1 cellular context compared by ENCODE assay signal in the genomic region with DNA sequence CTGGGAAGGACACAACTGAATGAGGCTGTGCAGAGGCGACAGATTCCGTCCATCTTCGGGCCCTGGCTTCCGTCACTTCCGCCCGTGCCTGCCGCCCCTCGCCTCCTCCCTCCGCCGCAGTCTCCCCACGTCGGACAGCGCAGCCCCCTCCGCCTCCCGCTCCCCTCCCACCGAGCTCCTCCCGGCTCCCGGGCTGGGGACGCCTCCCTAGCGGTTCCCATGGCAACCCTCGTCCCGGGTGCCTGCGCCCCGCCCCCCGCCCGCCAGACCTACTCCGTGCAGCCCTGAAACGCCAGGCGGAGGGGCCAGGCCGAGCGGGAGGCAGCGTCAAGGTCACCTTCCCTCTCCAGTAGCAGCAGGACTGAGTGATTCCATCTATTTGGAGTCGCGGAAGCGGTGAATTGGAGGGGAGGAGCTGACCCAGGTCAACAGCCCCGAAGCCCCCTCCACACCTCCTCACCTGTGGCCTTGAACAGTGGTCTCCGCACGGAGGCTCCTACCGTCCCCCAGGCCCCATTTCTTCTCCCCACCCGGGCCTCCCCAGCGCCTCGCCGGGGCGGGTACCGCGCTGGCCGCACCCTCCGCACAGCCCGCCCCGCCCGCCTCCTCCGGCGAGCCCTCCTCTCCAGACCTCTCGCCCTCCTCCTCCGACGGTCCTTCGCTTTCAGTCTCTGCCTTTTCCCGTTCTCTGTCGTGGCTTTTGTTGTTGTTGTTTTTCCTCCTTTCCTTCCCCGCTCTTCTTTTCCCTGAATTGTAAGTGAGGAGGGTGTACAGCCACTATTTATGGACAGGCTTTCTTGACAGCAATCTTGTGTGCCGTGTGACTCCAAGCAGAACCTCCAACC.
TF ChIP-seq lines count a peak whose summit lies in the region.

No MANE protein-coding gene starts in this region.

TF ChIP-seq in HepG2, 621 proteins besides CTCF, POLR2A, EP300 and RAD21 (continued from another document):
- TF ChIP-seq, protein P1, sequence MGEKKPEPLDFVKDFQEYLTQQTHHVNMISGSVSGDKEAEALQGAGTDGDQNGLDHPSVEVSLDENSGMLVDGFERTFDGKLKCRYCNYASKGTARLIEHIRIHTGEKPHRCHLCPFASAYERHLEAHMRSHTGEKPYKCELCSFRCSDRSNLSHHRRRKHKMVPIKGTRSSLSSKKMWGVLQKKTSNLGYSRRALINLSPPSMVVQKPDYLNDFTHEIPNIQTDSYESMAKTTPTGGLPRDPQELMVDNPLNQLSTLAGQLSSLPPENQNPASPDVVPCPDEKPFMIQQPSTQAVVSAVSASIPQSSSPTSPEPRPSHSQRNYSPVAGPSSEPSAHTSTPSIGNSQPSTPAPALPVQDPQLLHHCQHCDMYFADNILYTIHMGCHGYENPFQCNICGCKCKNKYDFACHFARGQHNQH (CRISPR knock-in tag; IDR thresholded peaks at IDR 0.05): peak; percentile 99
- peak; percentile 95 for TF ChIP-seq ASH2L (IDR thresholded peaks at IDR 0.05; ENCODE audit: insufficient read length, low read depth, low read length)
- TF ChIP-seq, protein P2, sequence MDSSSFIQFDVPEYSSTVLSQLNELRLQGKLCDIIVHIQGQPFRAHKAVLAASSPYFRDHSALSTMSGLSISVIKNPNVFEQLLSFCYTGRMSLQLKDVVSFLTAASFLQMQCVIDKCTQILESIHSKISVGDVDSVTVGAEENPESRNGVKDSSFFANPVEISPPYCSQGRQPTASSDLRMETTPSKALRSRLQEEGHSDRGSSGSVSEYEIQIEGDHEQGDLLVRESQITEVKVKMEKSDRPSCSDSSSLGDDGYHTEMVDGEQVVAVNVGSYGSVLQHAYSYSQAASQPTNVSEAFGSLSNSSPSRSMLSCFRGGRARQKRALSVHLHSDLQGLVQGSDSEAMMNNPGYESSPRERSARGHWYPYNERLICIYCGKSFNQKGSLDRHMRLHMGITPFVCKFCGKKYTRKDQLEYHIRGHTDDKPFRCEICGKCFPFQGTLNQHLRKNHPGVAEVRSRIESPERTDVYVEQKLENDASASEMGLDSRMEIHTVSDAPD (CRISPR knock-in tag; IDR thresholded peaks at IDR 0.05): peak; percentile 95
- TF ChIP-seq, protein P3, sequence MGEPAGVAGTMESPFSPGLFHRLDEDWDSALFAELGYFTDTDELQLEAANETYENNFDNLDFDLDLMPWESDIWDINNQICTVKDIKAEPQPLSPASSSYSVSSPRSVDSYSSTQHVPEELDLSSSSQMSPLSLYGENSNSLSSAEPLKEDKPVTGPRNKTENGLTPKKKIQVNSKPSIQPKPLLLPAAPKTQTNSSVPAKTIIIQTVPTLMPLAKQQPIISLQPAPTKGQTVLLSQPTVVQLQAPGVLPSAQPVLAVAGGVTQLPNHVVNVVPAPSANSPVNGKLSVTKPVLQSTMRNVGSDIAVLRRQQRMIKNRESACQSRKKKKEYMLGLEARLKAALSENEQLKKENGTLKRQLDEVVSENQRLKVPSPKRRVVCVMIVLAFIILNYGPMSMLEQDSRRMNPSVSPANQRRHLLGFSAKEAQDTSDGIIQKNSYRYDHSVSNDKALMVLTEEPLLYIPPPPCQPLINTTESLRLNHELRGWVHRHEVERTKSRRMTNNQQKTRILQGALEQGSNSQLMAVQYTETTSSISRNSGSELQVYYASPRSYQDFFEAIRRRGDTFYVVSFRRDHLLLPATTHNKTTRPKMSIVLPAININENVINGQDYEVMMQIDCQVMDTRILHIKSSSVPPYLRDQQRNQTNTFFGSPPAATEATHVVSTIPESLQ (CRISPR knock-in tag; conservative IDR thresholded peaks at IDR 0.05): peak; percentile 99
- peak; percentile 99 for TF ChIP-seq TBX2 (CRISPR knock-in tag; IDR thresholded peaks at IDR 0.05; ENCODE audit: borderline replicate concordance)
- peak; percentile 88 for TF ChIP-seq NR2F2 (IDR thresholded peaks at IDR 0.05; ENCODE audit: borderline replicate concordance, low read depth)
- TF ChIP-seq, protein P4, sequence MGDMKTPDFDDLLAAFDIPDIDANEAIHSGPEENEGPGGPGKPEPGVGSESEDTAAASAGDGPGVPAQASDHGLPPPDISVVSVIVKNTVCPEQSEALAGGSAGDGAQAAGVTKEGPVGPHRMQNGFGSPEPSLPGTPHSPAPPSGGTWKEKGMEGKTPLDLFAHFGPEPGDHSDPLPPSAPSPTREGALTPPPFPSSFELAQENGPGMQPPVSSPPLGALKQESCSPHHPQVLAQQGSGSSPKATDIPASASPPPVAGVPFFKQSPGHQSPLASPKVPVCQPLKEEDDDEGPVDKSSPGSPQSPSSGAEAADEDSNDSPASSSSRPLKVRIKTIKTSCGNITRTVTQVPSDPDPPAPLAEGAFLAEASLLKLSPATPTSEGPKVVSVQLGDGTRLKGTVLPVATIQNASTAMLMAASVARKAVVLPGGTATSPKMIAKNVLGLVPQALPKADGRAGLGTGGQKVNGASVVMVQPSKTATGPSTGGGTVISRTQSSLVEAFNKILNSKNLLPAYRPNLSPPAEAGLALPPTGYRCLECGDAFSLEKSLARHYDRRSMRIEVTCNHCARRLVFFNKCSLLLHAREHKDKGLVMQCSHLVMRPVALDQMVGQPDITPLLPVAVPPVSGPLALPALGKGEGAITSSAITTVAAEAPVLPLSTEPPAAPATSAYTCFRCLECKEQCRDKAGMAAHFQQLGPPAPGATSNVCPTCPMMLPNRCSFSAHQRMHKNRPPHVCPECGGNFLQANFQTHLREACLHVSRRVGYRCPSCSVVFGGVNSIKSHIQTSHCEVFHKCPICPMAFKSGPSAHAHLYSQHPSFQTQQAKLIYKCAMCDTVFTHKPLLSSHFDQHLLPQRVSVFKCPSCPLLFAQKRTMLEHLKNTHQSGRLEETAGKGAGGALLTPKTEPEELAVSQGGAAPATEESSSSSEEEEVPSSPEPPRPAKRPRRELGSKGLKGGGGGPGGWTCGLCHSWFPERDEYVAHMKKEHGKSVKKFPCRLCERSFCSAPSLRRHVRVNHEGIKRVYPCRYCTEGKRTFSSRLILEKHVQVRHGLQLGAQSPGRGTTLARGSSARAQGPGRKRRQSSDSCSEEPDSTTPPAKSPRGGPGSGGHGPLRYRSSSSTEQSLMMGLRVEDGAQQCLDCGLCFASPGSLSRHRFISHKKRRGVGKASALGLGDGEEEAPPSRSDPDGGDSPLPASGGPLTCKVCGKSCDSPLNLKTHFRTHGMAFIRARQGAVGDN (CRISPR knock-in tag; IDR thresholded peaks at IDR 0.05): peak; percentile 92
- TF ChIP-seq, protein P5, sequence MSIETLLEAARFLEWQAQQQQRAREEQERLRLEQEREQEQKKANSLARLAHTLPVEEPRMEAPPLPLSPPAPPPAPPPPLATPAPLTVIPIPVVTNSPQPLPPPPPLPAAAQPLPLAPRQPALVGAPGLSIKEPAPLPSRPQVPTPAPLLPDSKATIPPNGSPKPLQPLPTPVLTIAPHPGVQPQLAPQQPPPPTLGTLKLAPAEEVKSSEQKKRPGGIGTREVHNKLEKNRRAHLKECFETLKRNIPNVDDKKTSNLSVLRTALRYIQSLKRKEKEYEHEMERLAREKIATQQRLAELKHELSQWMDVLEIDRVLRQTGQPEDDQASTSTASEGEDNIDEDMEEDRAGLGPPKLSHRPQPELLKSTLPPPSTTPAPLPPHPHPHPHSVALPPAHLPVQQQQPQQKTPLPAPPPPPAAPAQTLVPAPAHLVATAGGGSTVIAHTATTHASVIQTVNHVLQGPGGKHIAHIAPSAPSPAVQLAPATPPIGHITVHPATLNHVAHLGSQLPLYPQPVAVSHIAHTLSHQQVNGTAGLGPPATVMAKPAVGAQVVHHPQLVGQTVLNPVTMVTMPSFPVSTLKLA (IDR thresholded peaks at IDR 0.05): peak; percentile 68
- TF ChIP-seq RXRB (CRISPR knock-in tag; IDR thresholded peaks at IDR 0.05; ENCODE audit: borderline replicate concordance): peak; percentile 99
- TF ChIP-seq, protein P6, sequence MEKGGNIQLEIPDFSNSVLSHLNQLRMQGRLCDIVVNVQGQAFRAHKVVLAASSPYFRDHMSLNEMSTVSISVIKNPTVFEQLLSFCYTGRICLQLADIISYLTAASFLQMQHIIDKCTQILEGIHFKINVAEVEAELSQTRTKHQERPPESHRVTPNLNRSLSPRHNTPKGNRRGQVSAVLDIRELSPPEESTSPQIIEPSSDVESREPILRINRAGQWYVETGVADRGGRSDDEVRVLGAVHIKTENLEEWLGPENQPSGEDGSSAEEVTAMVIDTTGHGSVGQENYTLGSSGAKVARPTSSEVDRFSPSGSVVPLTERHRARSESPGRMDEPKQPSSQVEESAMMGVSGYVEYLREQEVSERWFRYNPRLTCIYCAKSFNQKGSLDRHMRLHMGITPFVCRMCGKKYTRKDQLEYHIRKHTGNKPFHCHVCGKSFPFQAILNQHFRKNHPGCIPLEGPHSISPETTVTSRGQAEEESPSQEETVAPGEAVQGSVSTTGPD (CRISPR knock-in tag; IDR thresholded peaks at IDR 0.05): no peak
- peak; percentile 77 for TF ChIP-seq PHF5A (CRISPR knock-in tag; IDR thresholded peaks at IDR 0.05; ENCODE audit: low read depth, unreplicated experiment)
- peak; percentile 80; the same call in 1 of the 2 replicates for TF ChIP-seq ZNF160 (CRISPR knock-in tag; IDR thresholded peaks at IDR 0.05)
- TF ChIP-seq, protein P7, sequence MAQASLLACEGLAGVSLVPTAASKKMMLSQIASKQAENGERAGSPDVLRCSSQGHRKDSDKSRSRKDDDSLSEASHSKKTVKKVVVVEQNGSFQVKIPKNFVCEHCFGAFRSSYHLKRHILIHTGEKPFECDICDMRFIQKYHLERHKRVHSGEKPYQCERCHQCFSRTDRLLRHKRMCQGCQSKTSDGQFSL (CRISPR knock-in tag; IDR thresholded peaks at IDR 0.05): peak; percentile 90
- TF ChIP-seq, protein P8, sequence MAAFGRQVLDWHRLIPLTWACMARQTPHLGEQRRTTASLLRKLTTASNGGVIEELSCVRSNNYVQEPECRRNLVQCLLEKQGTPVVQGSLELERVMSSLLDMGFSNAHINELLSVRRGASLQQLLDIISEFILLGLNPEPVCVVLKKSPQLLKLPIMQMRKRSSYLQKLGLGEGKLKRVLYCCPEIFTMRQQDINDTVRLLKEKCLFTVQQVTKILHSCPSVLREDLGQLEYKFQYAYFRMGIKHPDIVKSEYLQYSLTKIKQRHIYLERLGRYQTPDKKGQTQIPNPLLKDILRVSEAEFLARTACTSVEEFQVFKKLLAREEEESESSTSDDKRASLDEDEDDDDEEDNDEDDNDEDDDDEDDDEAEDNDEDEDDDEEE (CRISPR knock-in tag; IDR thresholded peaks at IDR 0.05): peak; percentile 86
- TF ChIP-seq ZNF670 (CRISPR knock-in tag; IDR thresholded peaks at IDR 0.05; ENCODE audit: borderline replicate concordance): peak; percentile 91; the same call in 1 of the 2 replicates
- peak; percentile 62; the same call in 1 of the 2 replicates for TF ChIP-seq ARHGAP35 (CRISPR knock-in tag; IDR thresholded peaks at IDR 0.05; ENCODE audit: borderline replicate concordance)
- TF ChIP-seq, protein P9, sequence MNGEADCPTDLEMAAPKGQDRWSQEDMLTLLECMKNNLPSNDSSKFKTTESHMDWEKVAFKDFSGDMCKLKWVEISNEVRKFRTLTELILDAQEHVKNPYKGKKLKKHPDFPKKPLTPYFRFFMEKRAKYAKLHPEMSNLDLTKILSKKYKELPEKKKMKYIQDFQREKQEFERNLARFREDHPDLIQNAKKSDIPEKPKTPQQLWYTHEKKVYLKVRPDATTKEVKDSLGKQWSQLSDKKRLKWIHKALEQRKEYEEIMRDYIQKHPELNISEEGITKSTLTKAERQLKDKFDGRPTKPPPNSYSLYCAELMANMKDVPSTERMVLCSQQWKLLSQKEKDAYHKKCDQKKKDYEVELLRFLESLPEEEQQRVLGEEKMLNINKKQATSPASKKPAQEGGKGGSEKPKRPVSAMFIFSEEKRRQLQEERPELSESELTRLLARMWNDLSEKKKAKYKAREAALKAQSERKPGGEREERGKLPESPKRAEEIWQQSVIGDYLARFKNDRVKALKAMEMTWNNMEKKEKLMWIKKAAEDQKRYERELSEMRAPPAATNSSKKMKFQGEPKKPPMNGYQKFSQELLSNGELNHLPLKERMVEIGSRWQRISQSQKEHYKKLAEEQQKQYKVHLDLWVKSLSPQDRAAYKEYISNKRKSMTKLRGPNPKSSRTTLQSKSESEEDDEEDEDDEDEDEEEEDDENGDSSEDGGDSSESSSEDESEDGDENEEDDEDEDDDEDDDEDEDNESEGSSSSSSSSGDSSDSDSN (CRISPR knock-in tag; IDR thresholded peaks at IDR 0.05): peak; percentile 81
- TF ChIP-seq, protein P10, sequence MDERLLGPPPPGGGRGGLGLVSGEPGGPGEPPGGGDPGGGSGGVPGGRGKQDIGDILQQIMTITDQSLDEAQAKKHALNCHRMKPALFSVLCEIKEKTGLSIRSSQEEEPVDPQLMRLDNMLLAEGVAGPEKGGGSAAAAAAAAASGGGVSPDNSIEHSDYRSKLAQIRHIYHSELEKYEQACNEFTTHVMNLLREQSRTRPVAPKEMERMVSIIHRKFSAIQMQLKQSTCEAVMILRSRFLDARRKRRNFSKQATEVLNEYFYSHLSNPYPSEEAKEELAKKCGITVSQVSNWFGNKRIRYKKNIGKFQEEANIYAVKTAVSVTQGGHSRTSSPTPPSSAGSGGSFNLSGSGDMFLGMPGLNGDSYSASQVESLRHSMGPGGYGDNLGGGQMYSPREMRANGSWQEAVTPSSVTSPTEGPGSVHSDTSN (CRISPR knock-in tag; IDR thresholded peaks at IDR 0.05): peak; percentile 48; the same call in 1 of the 2 replicates
- TF ChIP-seq ZNF747 (CRISPR knock-in tag; IDR thresholded peaks at IDR 0.05; ENCODE audit: borderline replicate concordance): peak; percentile 100
- TF ChIP-seq, protein P11, sequence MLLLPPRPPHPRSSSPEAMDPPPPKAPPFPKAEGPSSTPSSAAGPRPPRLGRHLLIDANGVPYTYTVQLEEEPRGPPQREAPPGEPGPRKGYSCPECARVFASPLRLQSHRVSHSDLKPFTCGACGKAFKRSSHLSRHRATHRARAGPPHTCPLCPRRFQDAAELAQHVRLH (CRISPR knock-in tag; IDR thresholded peaks at IDR 0.05; ENCODE audit: borderline replicate concordance, low read depth): peak; percentile 95; the same call in 1 of the 2 replicates
- TF ChIP-seq, protein P12, sequence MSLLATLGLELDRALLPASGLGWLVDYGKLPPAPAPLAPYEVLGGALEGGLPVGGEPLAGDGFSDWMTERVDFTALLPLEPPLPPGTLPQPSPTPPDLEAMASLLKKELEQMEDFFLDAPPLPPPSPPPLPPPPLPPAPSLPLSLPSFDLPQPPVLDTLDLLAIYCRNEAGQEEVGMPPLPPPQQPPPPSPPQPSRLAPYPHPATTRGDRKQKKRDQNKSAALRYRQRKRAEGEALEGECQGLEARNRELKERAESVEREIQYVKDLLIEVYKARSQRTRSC (CRISPR knock-in tag; IDR thresholded peaks at IDR 0.05; ENCODE audit: low read depth): peak; percentile 77
- TF ChIP-seq NFE2 (CRISPR knock-in tag; IDR thresholded peaks at IDR 0.05): no peak
